ENCODE assay signal across 15 cellular contexts in the genomic region with DNA sequence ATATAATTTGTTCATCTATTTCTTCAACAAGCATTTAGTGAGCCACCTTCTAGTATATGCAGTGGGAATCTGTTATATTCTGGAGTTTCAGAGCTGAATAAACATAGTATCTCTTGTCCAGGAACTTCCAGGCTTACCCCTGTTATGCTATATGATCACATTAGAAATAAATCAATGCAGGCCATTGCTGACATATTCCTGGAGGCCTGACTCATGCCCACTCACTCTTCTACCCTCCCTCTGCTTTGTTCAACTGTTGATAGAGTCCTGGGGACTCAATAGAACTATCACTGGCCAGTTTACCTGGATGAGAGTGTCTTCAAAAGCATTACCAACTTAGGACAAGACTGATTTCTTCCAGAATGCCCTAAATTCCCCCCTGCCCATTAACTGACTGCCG. TPM values are rescaled to one million over a fixed set of nuclear protein-coding genes. Genes with fewer than 3 reads are reported as not detected.
DNase-seq lines count a peak whose midpoint lies in the region; ATAC-seq, FAIRE-seq and TF ChIP-seq lines count a peak whose summit lies in the region.
"Had no signal": no experiment of that assay in that cellular context is flagged by ENCODE, and none has a peak within 500 bp of the region (broad histone marks: within the 10 kb centered on the region; RNA-seq: fewer than 3 reads in every experiment).

No MANE protein-coding gene starts in this region.

- 0 out of 2 replicates have a peak overlapping the region, but pooled peaks have one; percentile 12 for H2AFZ ChIP-seq in H1 (ENCODE audit: low read length)

- no peaks in the 10 kb centered on the region for H3K36me3 ChIP-seq in Panc1 (ENCODE audit: control insufficient read depth, insufficient read depth, low read length)
- H3K36me3 ChIP-seq in H1 (ENCODE audit: control insufficient read depth in 2 of 4, insufficient read depth in 4 of 4, low read length in 3 of 4): no peaks in the 10 kb centered on the region
- H3K36me3 ChIP-seq: HAP-1, SJSA1 had no signal

- no peak overlapping the region for H3K23ac ChIP-seq in H1 (ENCODE audit: insufficient read length)

- H4K5ac ChIP-seq in H1 (ENCODE audit: insufficient read length, low read depth, low read length): no peak overlapping the region

- H3K18ac ChIP-seq in H1 (ENCODE audit: extremely low read depth, low read length): no peak overlapping the region

- H3K4me3 Mint-ChIP-seq in Calu3 (ENCODE audit: low read depth, unreplicated experiment): peak overlapping the region; percentile 29

- no peak for TF ChIP-seq CTCF in Calu3 (IDR thresholded peaks at IDR 0.05; ENCODE audit: unreplicated experiment)
- no peak for TF ChIP-seq CTCF in Panc1 (IDR thresholded peaks at IDR 0.05)
- TF ChIP-seq CTCF in H1 (IDR thresholded peaks at IDR 0.05; ENCODE audit: control extremely low read depth in 1 of 3, insufficient read depth in 1 of 3, low read depth in 1 of 3, low read length in 3 of 3): no peak
- TF ChIP-seq CTCF in omental fat pad (IDR thresholded peaks at IDR 0.05): no peak
- no peak for TF ChIP-seq CTCF in D721Med (IDR thresholded peaks at IDR 0.05; ENCODE audit: insufficient read depth, missing control alignments)

- H2BK5ac ChIP-seq in H1 (ENCODE audit: low read depth, low read length): no peak overlapping the region

- no peak for TF ChIP-seq EP300 in H1 (IDR thresholded peaks at IDR 0.05; ENCODE audit: borderline replicate concordance in 1 of 2, low read depth in 2 of 2, low read length in 2 of 2)

- H3K4me1 Mint-ChIP-seq in Calu3 (ENCODE audit: low read depth, unreplicated experiment): peaks cover 35% of the 10 kb centered on the region

- no peak overlapping the region for H2BK15ac ChIP-seq in H1 (ENCODE audit: low read length)

- H3K56ac ChIP-seq in H1 (replicated peaks; ENCODE audit: insufficient read length, low read depth, low read length): no peak overlapping the region

- no peak overlapping the region for H3K4ac ChIP-seq in H1 (replicated peaks; ENCODE audit: insufficient read length, low read depth, low read length)

- no peak overlapping the region for H2BK12ac ChIP-seq in H1 (ENCODE audit: low read depth, low read length)

- BruUV-seq in Calu3 (replicated peaks; lab: Mats Ljungman, UMichigan) (no TSS peak), Panc1 (replicated peaks; lab: Mats Ljungman, UMichigan) (no TSS peak)

- H2BK120ac ChIP-seq in H1 (replicated peaks; ENCODE audit: low read depth, low read length): no peak overlapping the region

- no peak overlapping the region; the same call in 1 of the 2 replicates for H3K27ac ChIP-seq in Panc1 (ENCODE audit: low read length)
- H3K27ac ChIP-seq in H1 (ENCODE audit: low read depth, low read length): no peak overlapping the region
- H3K27ac ChIP-seq: SJSA1 had no signal

- no peak for TF ChIP-seq RAD21 in H1 (IDR thresholded peaks at IDR 0.05 in 1 of 2, conservative IDR thresholded peaks at IDR 0.05 in 1 of 2; ENCODE audit: low read depth in 2 of 2, low read length in 2 of 2)

- no peaks in the 10 kb centered on the region for H3K23me2 ChIP-seq in H1 (ENCODE audit: low read depth, low read length)

- H3K27ac Mint-ChIP-seq in Calu3 (ENCODE audit: unreplicated experiment): peak overlapping the region; percentile 25

- in situ Hi-C loops in Panc1 (cut with HindIII; ENCODE audit: low pct_unique_long_range_greater_than_20kb, low sequenced_read_pairs): no loop called here

- H3K4me1 ChIP-seq in Panc1 (ENCODE audit: control insufficient read depth, insufficient read depth, low read length) (peaks cover 22% of the 10 kb centered on the region), H1 (replicated peaks in 1 of 4; ENCODE audit: control insufficient read depth in 3 of 4, insufficient read depth in 4 of 4, low read length in 3 of 4) (no peaks in the 10 kb centered on the region; a peak in 2 of 7 replicates)

- no peaks in the 10 kb centered on the region for H3K9me3 Mint-ChIP-seq in Calu3 (ENCODE audit: low read depth, unreplicated experiment)

- DNase-seq in Calu3 (peak; percentile 46), Panc1 (ENCODE audit: low read depth, low spot score) (no peak), H1 (ENCODE audit: low read depth in 1 of 2, low spot score in 2 of 2) (no peak), omental fat pad (ENCODE audit: low spot score) (no peak), D721Med (ENCODE audit: insufficient read length, low spot score) (no peak), H4 (ENCODE audit: low spot score) (no peak), OCI-M2 (lab: John Stamatoyannopoulos, UW; ENCODE audit: unreplicated experiment) (no peak)
- DNase-seq in NK-92 treated with Interleukin-12 subunit alpha and Interleukin-12 subunit beta, amount 100 ng/mL, for 24 hours (lab: John Stamatoyannopoulos, UW): no peak
- DNase-seq: activated CD4-positive, alpha-beta T cell treated with anti-CD3 and anti-CD28 coated beads, Interleukin-2, amount 50 U/mL, for 1 hour; activated gamma-delta T cell treated with Interleukin-2 at 50 U/mL for 16 hours; NCI-H526; substantia nigra had no signal

- POLR2A ChIA-PET in Panc1 (lab: Charles Lee): no interaction called here
- POLR2A ChIA-PET in H1 (lab: Charles Lee; ENCODE audit: partially characterized antibody): interaction anchor here (1.0 to 1.8 kb wide), 2 partner anchors 29 to 36 kb away, joined by 3 to 4 read pairs; a partner anchor contains a TSS

- peaks cover 5% of the 10 kb centered on the region for H3K36me3 Mint-ChIP-seq in Calu3 (ENCODE audit: insufficient read depth, unreplicated experiment)

- no peak for TF ChIP-seq POLR2A in H1 (IDR thresholded peaks at IDR 0.05; ENCODE audit: control extremely low read depth in 1 of 2, low read depth in 2 of 2, low read length in 2 of 2)

- H3K27me3 ChIP-seq in Panc1 (ENCODE audit: control insufficient read depth, insufficient read depth, low read length): no peaks in the 10 kb centered on the region
- no peaks in the 10 kb centered on the region for H3K27me3 ChIP-seq in H1 (replicated peaks in 1 of 4; ENCODE audit: control insufficient read depth in 3 of 4, extremely low read depth in 1 of 4, insufficient read depth in 3 of 4, low read length in 3 of 4)
- H3K27me3 ChIP-seq: SJSA1 had no signal

- H3K9me3 ChIP-seq in Panc1 (ENCODE audit: control insufficient read depth, insufficient read depth, low read depth, low read length): no peaks in the 10 kb centered on the region
- H3K9me3 ChIP-seq in H1 (ENCODE audit: insufficient read depth in 2 of 2, low read depth in 1 of 2, low read length in 1 of 2): no peaks in the 10 kb centered on the region
- H3K9me3 ChIP-seq: HAP-1, SJSA1 had no signal

- intact Hi-C loops in Calu3 (cut with micrococcal nuclease; ENCODE audit: unreplicated experiment) (no loop called here), Panc1 (cut with micrococcal nuclease; ENCODE audit: unreplicated experiment) (no loop called here)

- no peak overlapping the region for H3K14ac ChIP-seq in H1 (ENCODE audit: insufficient read length)

- H4K20me1 ChIP-seq in H1 (replicated peaks in 1 of 2; ENCODE audit: control insufficient read depth in 1 of 2, insufficient read depth in 2 of 2, low read length in 2 of 2): no peaks in the 10 kb centered on the region

- no peak overlapping the region for H3K9ac ChIP-seq in H1 (replicated peaks in 1 of 4; ENCODE audit: extremely low read depth in 1 of 4, low read depth in 3 of 4, low read length in 3 of 4)

- no peak overlapping the region for H4K91ac ChIP-seq in H1 (replicated peaks; ENCODE audit: insufficient read length, low read length)

- H3K4me2 ChIP-seq in H1 (ENCODE audit: insufficient read depth in 1 of 2, low read depth in 2 of 2, low read length in 2 of 2): no peak overlapping the region

- H4K8ac ChIP-seq in H1 (ENCODE audit: extremely low read depth, insufficient read depth, low read length): no peak overlapping the region

- H3K79me2 ChIP-seq in H1 (ENCODE audit: control insufficient read depth in 1 of 2, insufficient read depth in 2 of 2, low read length in 2 of 2): no peaks in the 10 kb centered on the region

- H3K27me3 Mint-ChIP-seq in Calu3 (ENCODE audit: unreplicated experiment): no peaks in the 10 kb centered on the region

- no peak overlapping the region for H2AK5ac ChIP-seq in H1 (ENCODE audit: low read depth, low read length)

- H3K4me3 ChIP-seq in Panc1 (ENCODE audit: low read depth in 2 of 2, low read length in 2 of 2) (no peak overlapping the region), H1 (ENCODE audit: extremely low read depth in 1 of 4, insufficient read depth in 2 of 4, low read depth in 3 of 4, low read length in 4 of 4) (no peak overlapping the region)
- H3K4me3 ChIP-seq: HAP-1, SJSA1 had no signal

- ATAC-seq in Panc1 (peak; percentile 91), omental fat pad (ENCODE audit: low FRiP score) (peak; percentile 38)

- H3K79me1 ChIP-seq in H1 (ENCODE audit: low read depth, low read length): no peaks in the 10 kb centered on the region

- H2BK20ac ChIP-seq in H1 (ENCODE audit: low read length): no peak overlapping the region

- CTCF ChIA-PET in Calu3 (lab: Charles Lee): interaction anchor here (0.6 to 1.5 kb wide), 3 partner anchors 9 to 58 kb away, joined by 3 to 8 read pairs (median 3); no protein-coding TSS in a partner anchor
- CTCF ChIA-PET in Panc1 (lab: Charles Lee): interaction anchor here (1.1 kb wide), 1 partner anchor 18 kb away, joined by 3 read pairs; no protein-coding TSS in a partner anchor
- CTCF ChIA-PET in H1 (lab: Charles Lee; ENCODE audit: partially characterized antibody): interaction anchor here (0.8 to 5.4 kb wide), 3 partner anchors 18 to 198 kb away, joined by 3 to 24 read pairs (median 3); no protein-coding TSS in a partner anchor

- WGBS in H1 (ENCODE audit: extremely low coverage in 1 of 2, insufficient coverage in 1 of 2, insufficient read length in 1 of 2, insufficient replicate concordance in 2 of 2, low coverage in 1 of 2, low lambda C conversion rate in 2 of 2, missing lambda C conversion rate in 1 of 2), 2 experiments: 89% methylated on average over 1 of the region's 1 CpG; no CpG with 5 or more reads in 1 of the 2 experiments

- FAIRE-seq in H1 (lab: Jason Lieb, UNC): no peak
- FAIRE-seq in D721Med (lab: Jason Lieb, UNC): no peak
- FAIRE-seq: frontal cortex had no signal

RNA-seq across cellular contexts. Expression of a gene that starts 29.3 kb away (rescaled TPM):
- total RNA-seq in Calu3 (2022) (113 and 121 TPM in 2 replicates), Panc1 (2021; ENCODE audit: unreplicated experiment) (137 TPM), omental fat pad (100 to 1,000 TPM; 101 to 152 (median 120) TPM)
- 80.1 TPM for polyA plus RNA-seq in Panc1 (2012; ENCODE audit: insufficient read length)
- 194 TPM in 2 replicates for total RNA-seq in H1 (2021; fragmentation: NEBNext Ultra II Directional; extraction: Animal tissue kit (Norgen Biotek cat#: 25700))
- polyA plus RNA-seq in H1 (2011; rRNA removed): 155 and 164 TPM in 2 replicates
- 199 TPM for polyA plus RNA-seq in H1 (2011; cell fraction: cytosol; rRNA removed)
- 110 TPM for polyA plus RNA-seq in H1 (2011; cell fraction: nucleus; rRNA removed)
- polyA plus RNA-seq in H1 (2012, experiment 1 of 2): 121 to 182 TPM (median 137 TPM) in 4 replicates
- 18.2 TPM for polyA plus RNA-seq in H1 (2012, experiment 2 of 2)
- 130 TPM for polyA plus RNA-seq in H1 (2013, experiment 1 of 2)
- polyA plus RNA-seq in H1 (2013, experiment 2 of 2): 120 TPM
- 134 and 159 TPM in 2 replicates for polyA minus RNA-seq in H1 (2011; rRNA and poly(A)+ RNA removed)
- polyA minus RNA-seq in H1 (2011; cell fraction: cytosol; rRNA and poly(A)+ RNA removed): 126 TPM
- 255 TPM for polyA minus RNA-seq in H1 (2011; cell fraction: nucleus; rRNA and poly(A)+ RNA removed)
- total RNA-seq in H4 (2014; rRNA removed; shearing (Covaris generic)): 80.0 and 83.4 TPM in 2 replicates

RNA-seq across cellular contexts. Expression of a gene that starts 49.8 kb away (rescaled TPM):
- 57.9 and 59.0 TPM in 2 replicates for total RNA-seq in Calu3 (2022)
- 97.4 TPM for total RNA-seq in Panc1 (2021; ENCODE audit: unreplicated experiment)
- 54.1 TPM for polyA plus RNA-seq in Panc1 (2012; ENCODE audit: insufficient read length)
- total RNA-seq in H1 (2021; fragmentation: NEBNext Ultra II Directional; extraction: Animal tissue kit (Norgen Biotek cat#: 25700)): 139 and 147 TPM in 2 replicates
- polyA plus RNA-seq in H1 (2011; rRNA removed): 57.5 and 84.0 TPM in 2 replicates
- 101 TPM for polyA plus RNA-seq in H1 (2011; cell fraction: cytosol; rRNA removed)
- 31.5 TPM for polyA plus RNA-seq in H1 (2011; cell fraction: nucleus; rRNA removed)
- 65.3 to 149 TPM (median 106 TPM) in 4 replicates for polyA plus RNA-seq in H1 (2012, experiment 1 of 2)
- 9.4 TPM for polyA plus RNA-seq in H1 (2012, experiment 2 of 2)
- 110 TPM for polyA plus RNA-seq in H1 (2013, experiment 1 of 2)
- polyA plus RNA-seq in H1 (2013, experiment 2 of 2): 114 TPM
- 51.1 and 57.6 TPM in 2 replicates for polyA minus RNA-seq in H1 (2011; rRNA and poly(A)+ RNA removed)
- polyA minus RNA-seq in H1 (2011; cell fraction: cytosol; rRNA and poly(A)+ RNA removed): 65.0 TPM
- 36.4 TPM for polyA minus RNA-seq in H1 (2011; cell fraction: nucleus; rRNA and poly(A)+ RNA removed)
- total RNA-seq in omental fat pad: 100 to 1,000 TPM; 139 to 173 (median 153) TPM
- 73.3 and 85.8 TPM in 2 replicates for total RNA-seq in H4 (2014; rRNA removed; shearing (Covaris generic))
